In genomic region chr14:77014004-77014604, GRCh38 we compare ENCODE assay signal across 12 cellular contexts. TPM values are rescaled to one million over a fixed set of nuclear protein-coding genes. Genes with fewer than 3 reads are reported as not detected.
DNase-seq lines count a peak whose midpoint lies in the region; ATAC-seq and TF ChIP-seq lines count a peak whose summit lies in the region.
"Had no signal": no experiment of that assay in that cellular context is flagged by ENCODE, and none has a peak within 500 bp of the region (broad histone marks: within the 10 kb centered on the region; RNA-seq: fewer than 3 reads in every experiment).

No MANE protein-coding gene starts in this region.

- peak overlapping the region; percentile 81 to 85 (median 84) for H3K27ac ChIP-seq in body of pancreas
- H3K27ac ChIP-seq in spleen: no peak overlapping the region

- 13 to 40% methylated on average over 1 to 9 of the region's 9 CpGs for WGBS in body of pancreas, 2 donors
- WGBS in spleen, 5 donors: 70 to 78% (median 74%) methylated on average over 9 of the region's 9 CpGs

- no peaks in the 10 kb centered on the region for H3K9me3 ChIP-seq in body of pancreas
- no peaks in the 10 kb centered on the region for H3K9me3 ChIP-seq in spleen

- no peaks in the 10 kb centered on the region for H3K27me3 ChIP-seq in body of pancreas
- H3K27me3 ChIP-seq in spleen (replicated peaks in 1 of 7): no peaks in the 10 kb centered on the region

- ATAC-seq in body of pancreas (peak; percentile 94), HG02981 (IDR thresholded peaks at IDR 0.05; ENCODE audit: unreplicated experiment) (no peak)
- ATAC-seq: effector memory CD8-positive, alpha-beta T cell had no signal

- peak; percentile 58 for DNase-seq in EL
- peak; percentile 78 to 90 (median 88) for DNase-seq in body of pancreas
- DNase-seq in hypothalamus (lab: John Stamatoyannopoulos, UW): peak in 36 of 51 donors; percentile 15 to 77 (median 56)
- peak; percentile 91 for DNase-seq in renal cortical epithelial cell (ENCODE audit: low read depth)
- no peak for DNase-seq in RKO (ENCODE audit: low spot score)
- DNase-seq in spleen: no peak
- no peak for DNase-seq in DMS53 (lab: John Stamatoyannopoulos, UW)
- DNase-seq: activated T-cell treated with anti-CD3 and anti-CD28 coated beads for 4 hours; effector memory CD8-positive, alpha-beta T cell; NCI-H2171 treated with DMSO at 0.1 percent for 48 hours had no signal

- H3K4me3 ChIP-seq in body of pancreas (no peak overlapping the region), spleen (no peak overlapping the region)
- H3K4me3 ChIP-seq: lung had no signal

- TF ChIP-seq CTCF in body of pancreas (IDR thresholded peaks at IDR 0.05) (no peak), spleen (IDR thresholded peaks at IDR 0.05 in 8 of 11, conservative IDR thresholded peaks at IDR 0.05 in 3 of 11) (no peak)

- no peaks in the 10 kb centered on the region for H3K36me3 ChIP-seq in body of pancreas (replicated peaks in 1 of 2; ENCODE audit: insufficient read depth in 1 of 2, low read depth in 2 of 2)
- H3K36me3 ChIP-seq in spleen: no peaks in the 10 kb centered on the region

- TF ChIP-seq POLR2A in body of pancreas (IDR thresholded peaks at IDR 0.05) (peak in 2 of 3 donors; percentile 46 to 60), spleen (IDR thresholded peaks at IDR 0.05) (no peak)

- intact Hi-C loops in body of pancreas (cut with DNase I) (no loop called here), spleen (cut with DNase I; ENCODE audit: low total_unique reads) (no loop called here)

- H3K4me1 ChIP-seq in body of pancreas (peaks cover 50% of the 10 kb centered on the region), spleen (peaks cover 0 to 22% (median 2%) of the 10 kb centered on the region in 6 donors)

RNA-seq across cellular contexts. Expression of gene IRF2BPL, which starts 14.4 kb away (rescaled TPM):
- total RNA-seq in body of pancreas (10 to 100 TPM; 26.7 to 52.1 TPM), renal cortical epithelial cell (53.5 and 63.9 TPM in 2 replicates), spleen (10 to 100 TPM; 38.2 to 62.7 (median 47.7) TPM)
- polyA plus RNA-seq in spleen: 10 to 100 TPM in 1 of 3 donors, 1 to 10 TPM in 2; 4.1 to 15.8 (median 6.3) TPM

Comparison
In these comparisons a context has a peak if more than half of its experiments do, and no peak if none do; other contexts are left out.
1. DNase-seq: peak in EL (single experiment), body of pancreas (4 of 4), hypothalamus (36 of 51) and renal cortical epithelial cell (single experiment); none in RKO (single experiment), spleen (single experiment) and DMS53 (single experiment).
2. H3K27ac ChIP-seq: peak in body of pancreas (4 of 4); none in spleen (0 of 8).
3. POLR2A ChIP-seq: peak in body of pancreas (2 of 3); none in spleen (0 of 3).